ENCODE assay signal across 21 cellular contexts in genomic region chr6:140281794-140282193, GRCh38.
"Had no signal": no experiment of that assay in that cellular context is flagged by ENCODE, and none has a peak within 500 bp of the region (broad histone marks: within the 10 kb centered on the region; RNA-seq: fewer than 3 reads in every experiment).

No MANE protein-coding gene starts in this region.

- H3K4me3 Mint-ChIP-seq: naive thymus-derived CD8-positive, alpha-beta T cell; neural crest cell; stimulated activated memory B cell treated with anti-CD40 and anti-IgM and Interleukin-4, amounts not matched to agents 10 μg/mL and 1 μg/mL and 100 μg/mL, for 72 hours; stimulated activated naive CD8-positive, alpha-beta T cell treated with anti-CD3 and anti-CD28 coated beads, Interleukin-15, Interleukin-2, amounts not matched to agents 100 ng/mL and 50 ng/mL, for 24 hours had no signal

- H3K4me1 Mint-ChIP-seq: naive thymus-derived CD8-positive, alpha-beta T cell; neural crest cell; stimulated activated memory B cell treated with anti-CD40 and anti-IgM and Interleukin-4, amounts not matched to agents 10 μg/mL and 1 μg/mL and 100 μg/mL, for 72 hours had no signal

- FAIRE-seq: endothelial cell of umbilical vein had no signal

- H3K27ac ChIP-seq: dorsolateral prefrontal cortex, gastrocnemius medialis, heart right ventricle, ovary, right atrium auricular region, sigmoid colon, skin epidermis, tibial artery, upper lobe of left lung, uterus had no signal

- H3K27ac Mint-ChIP-seq: naive thymus-derived CD8-positive, alpha-beta T cell; stimulated activated memory B cell treated with anti-CD40 and anti-IgM and Interleukin-4, amounts not matched to agents 10 μg/mL and 1 μg/mL and 100 μg/mL, for 72 hours; stimulated activated naive CD8-positive, alpha-beta T cell treated with anti-CD3 and anti-CD28 coated beads, Interleukin-15, Interleukin-2, amounts not matched to agents 100 ng/mL and 50 ng/mL, for 24 hours had no signal

- DNase-seq: caudate nucleus; cortex of kidney; dorsolateral prefrontal cortex; gastrocnemius medialis; heart right ventricle; islet precursor cell; left ventricle myocardium superior; naive thymus-derived CD8-positive, alpha-beta T cell; ovary; sigmoid colon; stimulated activated CD4-positive, alpha-beta T cell treated with anti-CD3 and anti-CD28 coated beads, Interleukin-12 subunit alpha, Interleukin-12 subunit beta, amount 100 ng/mL, for 4 hours; stimulated activated CD4-positive, alpha-beta T cell treated with anti-CD3 and anti-CD28 coated beads, Interleukin-4, amount 100 ng/mL, for 1 hour; tibial artery; upper lobe of left lung; uterus had no signal

- H3K9me3 ChIP-seq: gastrocnemius medialis, heart right ventricle, ovary, right atrium auricular region, sigmoid colon, tibial artery, upper lobe of left lung, uterus had no signal

- H3K27me3 ChIP-seq: dorsolateral prefrontal cortex, gastrocnemius medialis, heart right ventricle, ovary, right atrium auricular region, sigmoid colon, tibial artery, upper lobe of left lung, uterus had no signal

- ATAC-seq: gastrocnemius medialis; heart right ventricle; left ventricle myocardium superior; naive thymus-derived CD8-positive, alpha-beta T cell; stimulated activated memory B cell treated with anti-CD40 and anti-IgM and Interleukin-4, amounts not matched to agents 10 μg/mL and 1 μg/mL and 100 μg/mL, for 72 hours had no signal

- H3K4me3 ChIP-seq: dorsolateral prefrontal cortex, gastrocnemius medialis, heart right ventricle, ovary, right atrium auricular region, sigmoid colon, skin epidermis, tibial artery, upper lobe of left lung, uterus had no signal

- H3K27me3 Mint-ChIP-seq: stimulated activated memory B cell treated with anti-CD40 and anti-IgM and Interleukin-4, amounts not matched to agents 10 μg/mL and 1 μg/mL and 100 μg/mL, for 72 hours; stimulated activated naive CD8-positive, alpha-beta T cell treated with anti-CD3 and anti-CD28 coated beads, Interleukin-15, Interleukin-2, amounts not matched to agents 100 ng/mL and 50 ng/mL, for 24 hours had no signal

- H3K4me1 ChIP-seq: sigmoid colon, tibial artery, upper lobe of left lung, uterus had no signal

- H3K36me3 Mint-ChIP-seq: naive thymus-derived CD8-positive, alpha-beta T cell; stimulated activated memory B cell treated with anti-CD40 and anti-IgM and Interleukin-4, amounts not matched to agents 10 μg/mL and 1 μg/mL and 100 μg/mL, for 72 hours had no signal

- H3K9me3 Mint-ChIP-seq: naive thymus-derived CD8-positive, alpha-beta T cell; stimulated activated memory B cell treated with anti-CD40 and anti-IgM and Interleukin-4, amounts not matched to agents 10 μg/mL and 1 μg/mL and 100 μg/mL, for 72 hours; stimulated activated naive CD8-positive, alpha-beta T cell treated with anti-CD3 and anti-CD28 coated beads, Interleukin-15, Interleukin-2, amounts not matched to agents 100 ng/mL and 50 ng/mL, for 24 hours had no signal

- H3K36me3 ChIP-seq: gastrocnemius medialis, heart right ventricle, ovary, right atrium auricular region, sigmoid colon, tibial artery, upper lobe of left lung, uterus had no signal
